17 cellular contexts compared by ENCODE assay signal in genomic region chr1:167987174-167987573, GRCh38. TPM values are rescaled to one million over a fixed set of nuclear protein-coding genes. Genes with fewer than 3 reads are reported as not detected.
DNase-seq lines count a peak whose midpoint lies in the region; ATAC-seq, FAIRE-seq and TF ChIP-seq lines count a peak whose summit lies in the region.
"Had no signal": no experiment of that assay in that cellular context is flagged by ENCODE, and none has a peak within 500 bp of the region (broad histone marks: within the 10 kb centered on the region; RNA-seq: fewer than 3 reads in every experiment).

No MANE protein-coding gene starts in this region.

- H3K27me3 ChIP-seq in ACC112 (ENCODE audit: insufficient read depth, low read length) (no peaks in the 10 kb centered on the region), HCT116 (ENCODE audit: insufficient read depth, low read length) (no peaks in the 10 kb centered on the region), endothelial cell of umbilical vein (ENCODE audit: control insufficient read depth in 2 of 2, insufficient read depth in 2 of 2, low read length in 2 of 2) (no peaks in the 10 kb centered on the region)

- FAIRE-seq in endothelial cell of umbilical vein (lab: Jason Lieb, UNC) = no peak

- H4K20me1 ChIP-seq in HCT116 (ENCODE audit: insufficient read depth) (no peaks in the 10 kb centered on the region), endothelial cell of umbilical vein (replicated peaks; ENCODE audit: control insufficient read depth, extremely low read depth, insufficient read depth, low read length) (peaks cover 6% of the 10 kb centered on the region)

- H2AFZ ChIP-seq in ACC112 (ENCODE audit: low read length, unreplicated experiment) (no peak overlapping the region), HCT116 (ENCODE audit: low read depth, low read length, poor library complexity, severe bottlenecking) (no peak overlapping the region), endothelial cell of umbilical vein (ENCODE audit: low read depth, low read length) (no peak overlapping the region)

- BruUV-seq in HCT116 (replicated peaks; lab: Mats Ljungman, UMichigan) (no TSS peak), endothelial cell of umbilical vein (replicated peaks; lab: Mats Ljungman, UMichigan) (no TSS peak)

- CTCF ChIA-PET in HCT116 (lab: Charles Lee) = no interaction called here
- CTCF ChIA-PET in endothelial cell of umbilical vein (lab: Charles Lee) = no interaction called here

- H3K4me1 ChIP-seq in ACC112 (ENCODE audit: control insufficient read depth, insufficient read depth, low read length, unreplicated experiment) = peaks cover 19% of the 10 kb centered on the region
- H3K4me1 ChIP-seq in HCT116 (ENCODE audit: control insufficient read depth in 1 of 2, insufficient read depth in 2 of 2, low read length in 2 of 2) = 0 out of 4 replicates have a peak, but pooled peaks cover 0 to 6% of the 10 kb centered on the region in 2 experiments
- H3K4me1 ChIP-seq in endothelial cell of umbilical vein (ENCODE audit: control insufficient read depth, extremely low read depth, insufficient read depth, low read length) = no peaks in the 10 kb centered on the region

- no peak for TF ChIP-seq RAD21 in HCT116 (IDR thresholded peaks at IDR 0.05; ENCODE audit: low read depth)

- H3K27ac ChIP-seq in ACC112 (ENCODE audit: low read depth, low read length) (peak overlapping the region; percentile 20; the same call in 1 of the 2 replicates), HCT116 (ENCODE audit: low read depth, low read length) (peak overlapping the region; percentile 10; the same call in 1 of the 2 replicates), endothelial cell of umbilical vein (ENCODE audit: insufficient read depth, low read depth, low read length) (no peak overlapping the region)
- H3K27ac ChIP-seq: HL-60, SK-N-MC had no signal

- TF ChIP-seq CTCF in HCT116 (IDR thresholded peaks at IDR 0.05 in 2 of 3, conservative IDR thresholded peaks at IDR 0.05 in 1 of 3; ENCODE audit: borderline replicate concordance in 1 of 3, insufficient read depth in 1 of 3, low read depth in 2 of 3, low read length in 2 of 3) (no peak), endothelial cell of umbilical vein (IDR thresholded peaks at IDR 0.05; ENCODE audit: extremely low read depth in 1 of 2, insufficient read depth in 1 of 2, low read depth in 1 of 2, low read length in 2 of 2) (no peak)

- H3K9ac ChIP-seq in HCT116 (ENCODE audit: low read length) = no peak overlapping the region
- no peak overlapping the region for H3K9ac ChIP-seq in endothelial cell of umbilical vein (replicated peaks; ENCODE audit: extremely low read depth, insufficient read depth, low read length)

- ATAC-seq in HCT116 = peak; percentile 46; the same call in 1 of the 2 replicates
- ATAC-seq: Right ventricle myocardium inferior had no signal

- POLR2A ChIA-PET in HCT116 (lab: Charles Lee) = no interaction called here
- POLR2A ChIA-PET in endothelial cell of umbilical vein (lab: Charles Lee) = no interaction called here

- no peak for DNase-seq in HCT116 (ENCODE audit: low read depth, low spot score)
- peak; percentile 7 for DNase-seq in RKO (ENCODE audit: low spot score)
- DNase-seq in endothelial cell of umbilical vein (ENCODE audit: low read depth, low spot score) = peak; percentile 2
- no peak for DNase-seq in DMS 273 (lab: John Stamatoyannopoulos, UW; ENCODE audit: unreplicated experiment)
- DNase-seq in NCI-H1436 (lab: John Stamatoyannopoulos, UW) = no peak
- DNase-seq in activated CD4-positive, alpha-beta T cell treated with anti-CD3 and anti-CD28 coated beads, Interleukin-2, amount 50 U/mL, for 4 hours = no peak
- DNase-seq in NCI-H2171 treated with DMSO at 0.1 percent for 48 hours (lab: John Stamatoyannopoulos, UW) = no peak
- DNase-seq: C1 segment of cervical spinal cord, DMS153, KBM-7, NCI-H1048, OCI-M1, T-helper 1 cell had no signal

- H3K9me1 ChIP-seq in endothelial cell of umbilical vein (replicated peaks; ENCODE audit: control insufficient read depth, extremely low read depth, insufficient read depth, low read length) = no peaks in the 10 kb centered on the region

- H3K4me3 ChIP-seq in ACC112 (ENCODE audit: low read depth, low read length) (peak overlapping the region; percentile 21; the same call in 1 of the 2 replicates), HCT116 (replicated peaks in 1 of 2; ENCODE audit: low read depth in 1 of 2, low read length in 2 of 2) (no peak overlapping the region), endothelial cell of umbilical vein (replicated peaks in 1 of 3; ENCODE audit: insufficient read depth in 1 of 3, low read depth in 1 of 3, low read length in 3 of 3) (no peak overlapping the region)
- H3K4me3 ChIP-seq: SK-N-MC had no signal

- dilution Hi-C loops in endothelial cell of umbilical vein (cut with MboI; ENCODE audit: extremely low pct_ligation_motif_present, low sequenced_read_pairs) = no loop called here

- H3K9me2 ChIP-seq in HCT116 (ENCODE audit: insufficient read depth) = no peaks in the 10 kb centered on the region

- no peak for TF ChIP-seq POLR2A in HCT116 (IDR thresholded peaks at IDR 0.05; ENCODE audit: borderline replicate concordance, extremely low read depth, insufficient read depth, insufficient read length)
- no peak for TF ChIP-seq POLR2A in endothelial cell of umbilical vein (IDR thresholded peaks at IDR 0.05; ENCODE audit: low read depth, low read length)

- RAD21 ChIA-PET in HCT116 (lab: Charles Lee; ENCODE audit: low non-redundant PET in 1 of 2, low total read pairs in 2 of 2, uncharacterized antibody in 2 of 2, unreplicated experiment in 2 of 2) = no interaction called here

- H3K4me2 ChIP-seq in HCT116 (ENCODE audit: low read length) = peak overlapping the region; percentile 20; the same call in 1 of the 2 replicates
- no peak overlapping the region for H3K4me2 ChIP-seq in endothelial cell of umbilical vein (ENCODE audit: insufficient read depth, low read length)

- H3K36me3 ChIP-seq in ACC112 (ENCODE audit: insufficient read depth, low read length) (peaks cover 9% of the 10 kb centered on the region), HCT116 (ENCODE audit: control insufficient read depth in 1 of 2, insufficient read depth in 2 of 2, low read length in 2 of 2) (peaks cover 0 to 4% of the 10 kb centered on the region in 2 experiments; a peak in 1 of 4 replicates), endothelial cell of umbilical vein (ENCODE audit: control insufficient read depth in 2 of 2, extremely low read depth in 1 of 2, insufficient read depth in 2 of 2, low read length in 2 of 2) (no peaks in the 10 kb centered on the region)

- H3K79me2 ChIP-seq in ACC112 (ENCODE audit: control insufficient read depth, insufficient read depth, low read length, unreplicated experiment) (peaks cover 3% of the 10 kb centered on the region), HCT116 (ENCODE audit: insufficient read depth, low read length) (peaks cover 6% of the 10 kb centered on the region; the same call in 1 of the 2 replicates), endothelial cell of umbilical vein (ENCODE audit: control insufficient read depth, insufficient read depth, low read length) (no peaks in the 10 kb centered on the region)

- H3K9me3 ChIP-seq in HCT116 (ENCODE audit: control insufficient read depth in 1 of 2, insufficient read depth in 1 of 2, low read depth in 1 of 2, low read length in 2 of 2) (no peaks in the 10 kb centered on the region), endothelial cell of umbilical vein (replicated peaks; ENCODE audit: control insufficient read depth, insufficient read depth, low read length) (no peaks in the 10 kb centered on the region)

- intact Hi-C loops in HCT116 (cut with micrococcal nuclease) (no loop called here), endothelial cell of umbilical vein (cut with micrococcal nuclease) (no loop called here)

TF ChIP-seq in HCT116, 20 proteins besides CTCF, POLR2A, EP300 and RAD21 (continues in another document):
- no peak for TF ChIP-seq EZH2phosphoT487 (IDR thresholded peaks at IDR 0.05; ENCODE audit: borderline replicate concordance)
- no peak for TF ChIP-seq ZNF274 (IDR thresholded peaks at IDR 0.05; ENCODE audit: low read depth, low read length)
- no peak for TF ChIP-seq TCF7L2 (IDR thresholded peaks at IDR 0.05; ENCODE audit: borderline replicate concordance, extremely low read depth, insufficient read depth, insufficient read length)
- no peak for TF ChIP-seq CEBPB (IDR thresholded peaks at IDR 0.05; ENCODE audit: low read depth)
- no peak for TF ChIP-seq POLR2AphosphoS5 (IDR thresholded peaks at IDR 0.05; ENCODE audit: low read depth, low read length)

TF ChIP-seq in endothelial cell of umbilical vein, 7 proteins besides CTCF, POLR2A, EP300 and RAD21:
- TF ChIP-seq FOS (IDR thresholded peaks at IDR 0.05; ENCODE audit: borderline replicate concordance, insufficient read depth, low read length) (peak; percentile 47), JUN (IDR thresholded peaks at IDR 0.05; ENCODE audit: borderline replicate concordance, insufficient read depth, insufficient read length, low read depth) (no peak), GATA2 (IDR thresholded peaks at IDR 0.05; ENCODE audit: insufficient read depth, insufficient read length, low read depth, low read length) (peak; percentile 70)

RNA-seq across cellular contexts. Expression of gene MPC2, which starts 50.3 kb away (rescaled TPM):
- total RNA-seq in HCT116 (2021; ENCODE audit: unreplicated experiment) = 49.9 TPM
- 10.8 and 15.6 TPM in 2 replicates for polyA plus RNA-seq in HCT116 (2012)
- 35.8 and 40.6 TPM in 2 replicates for total RNA-seq in endothelial cell of umbilical vein
- 12.1 and 14.9 TPM in 2 replicates for polyA plus RNA-seq in endothelial cell of umbilical vein
- 20.0 and 20.1 TPM in 2 replicates for polyA plus RNA-seq in endothelial cell of umbilical vein (2011; cell fraction: cytosol; rRNA removed)
- polyA plus RNA-seq in endothelial cell of umbilical vein (2011; cell fraction: nucleus; rRNA removed) = 6.7 and 7.6 TPM in 2 replicates
- 26.2 and 39.3 TPM in 2 replicates for polyA plus RNA-seq in endothelial cell of umbilical vein (2012)
- 5.9 and 6.6 TPM in 2 replicates for polyA minus RNA-seq in endothelial cell of umbilical vein
- polyA minus RNA-seq in endothelial cell of umbilical vein (2011; cell fraction: cytosol; rRNA and poly(A)+ RNA removed) = 34.4 TPM
- polyA minus RNA-seq in endothelial cell of umbilical vein (2011; cell fraction: nucleus; rRNA and poly(A)+ RNA removed) = 2.8 and 4.4 TPM in 2 replicates

RNA-seq across cellular contexts. Expression of gene DCAF6, which starts 50.7 kb away (rescaled TPM):
- total RNA-seq in HCT116 (2021; ENCODE audit: unreplicated experiment) (34.2 TPM), endothelial cell of umbilical vein (38.7 and 39.4 TPM in 2 replicates)
- 21.2 and 22.7 TPM in 2 replicates for polyA plus RNA-seq in HCT116 (2012)
- 25.7 and 28.6 TPM in 2 replicates for polyA plus RNA-seq in endothelial cell of umbilical vein
- polyA plus RNA-seq in endothelial cell of umbilical vein (2011; cell fraction: cytosol; rRNA removed) = 33.4 and 40.6 TPM in 2 replicates
- polyA plus RNA-seq in endothelial cell of umbilical vein (2011; cell fraction: nucleus; rRNA removed) = 40.2 and 43.9 TPM in 2 replicates
- 29.5 and 35.6 TPM in 2 replicates for polyA plus RNA-seq in endothelial cell of umbilical vein (2012)
- polyA minus RNA-seq in endothelial cell of umbilical vein = 42.6 and 56.8 TPM in 2 replicates
- 29.5 TPM for polyA minus RNA-seq in endothelial cell of umbilical vein (2011; cell fraction: cytosol; rRNA and poly(A)+ RNA removed)
- polyA minus RNA-seq in endothelial cell of umbilical vein (2011; cell fraction: nucleus; rRNA and poly(A)+ RNA removed) = 77.7 and 106 TPM in 2 replicates

Comparison
In these comparisons a context has a peak if more than half of its experiments do, and no peak if none do; other contexts are left out.
1. DNase-seq: peak in RKO (single experiment) and endothelial cell of umbilical vein (single experiment); none in HCT116 (single experiment), DMS 273 (single experiment), NCI-H1436 (single experiment), activated CD4-positive, alpha-beta T cell treated with anti-CD3 and anti-CD28 coated beads, Interleukin-2, amount 50 U/mL, for 4 hours (0 of 2) and NCI-H2171 treated with DMSO at 0.1 percent for 48 hours (single experiment).